ENCODE assay signal across 22 cellular contexts in genomic region chr4:174084542-174084941, GRCh38.
"Had no signal": no experiment of that assay in that cellular context is flagged by ENCODE, and none has a peak within 500 bp of the region (broad histone marks: within the 10 kb centered on the region; RNA-seq: fewer than 3 reads in every experiment).

No MANE protein-coding gene starts in this region.

- FAIRE-seq: keratinocyte had no signal

- DNase-seq: activated B cell treated with CpG ODN at 0.5 μM for 24 hours; activated CD4-positive, alpha-beta T cell treated with anti-CD3 and anti-CD28 coated beads for 36 hours; activated CD4-positive, alpha-beta T cell treated with anti-CD3 and anti-CD28 coated beads, Interleukin-2, amount 50 U/mL, for 48 hours; activated CD8-positive, alpha-beta memory T cell treated with anti-CD3 and anti-CD28 coated beads, Interleukin-2, amount 50 U/mL, for 48 hours; activated effector memory CD4-positive, alpha-beta T cell treated with Interleukin-2 at 50 U/mL for 16 hours; activated naive CD4-positive, alpha-beta T cell treated with anti-CD3 and anti-CD28 coated beads for 36 hours; activated naive CD8-positive, alpha-beta T cell treated with anti-CD3 and anti-CD28 coated beads, Interleukin-2, amount 10 ng/mL, durations not matched to agents 7 days and 5 days; activated T-cell treated with anti-CD3 and anti-CD28 coated beads, Interleukin-2, amount 50 U/mL, for 4 hours; amniotic stem cell; effector memory CD4-positive, alpha-beta T cell; heart right ventricle; left colon; mesendoderm; naive B cell; retina; substantia nigra; T1000; thyroid gland had no signal

- H3K36me3 ChIP-seq: breast epithelium, esophagus muscularis mucosa, heart right ventricle, neural progenitor cell, thyroid gland had no signal

- H3K9me3 ChIP-seq: breast epithelium, esophagus muscularis mucosa, heart right ventricle, thyroid gland had no signal

- H3K27me3 ChIP-seq: breast epithelium, esophagus muscularis mucosa, neural progenitor cell, thyroid gland had no signal

- H3K9ac ChIP-seq: neural progenitor cell had no signal

- H3K4me2 ChIP-seq: neural progenitor cell had no signal

- H3K4me3 ChIP-seq: breast epithelium, esophagus muscularis mucosa, heart right ventricle, neural progenitor cell, thyroid gland had no signal

- H3K4me1 ChIP-seq: breast epithelium, neural progenitor cell, thyroid gland had no signal

- H3K27ac ChIP-seq: breast epithelium, esophagus muscularis mucosa, heart right ventricle, neural progenitor cell, thyroid gland had no signal

- H2AFZ ChIP-seq: neural progenitor cell had no signal
